Comparison of ENCODE assay signal across 1 cellular context in genomic region chr9:77738932-77739331, GRCh38.
TF ChIP-seq lines count a peak whose summit lies in the region.

No MANE protein-coding gene starts in this region.

TF ChIP-seq in SK-N-SH, 30 proteins besides CTCF, POLR2A, EP300 and RAD21 (continued from another document):
- TF ChIP-seq PBX3 (IDR thresholded peaks at IDR 0.05) (peak; percentile 11; the same call in 1 of the 2 replicates), YY1 (IDR thresholded peaks at IDR 0.05; ENCODE audit: low read depth) (no peak)
TF ChIP-seq in SK-N-SH: peak in this region for 1.
